In genomic region chr3:12430086-12430485, GRCh38 we compare ENCODE assay signal across 21 cellular contexts.
"Had no signal": no experiment of that assay in that cellular context is flagged by ENCODE, and none has a peak within 500 bp of the region (broad histone marks: within the 10 kb centered on the region; RNA-seq: fewer than 3 reads in every experiment).

No MANE protein-coding gene starts in this region.

- H3K27me3 ChIP-seq: colonic mucosa, heart left ventricle, pancreas, spleen, upper lobe of left lung had no signal

- ATAC-seq: activated CD8-positive, alpha-beta T cell treated with anti-CD3 and anti-CD28 coated beads for 36 hours; activated T-helper 17 cell treated with anti-CD3 and anti-CD28 coated beads, Interleukin-2, amount 50 U/mL, for 72 hours; gastrocnemius medialis; left ventricle myocardium superior; naive thymus-derived CD8-positive, alpha-beta T cell; pancreas; stimulated activated memory B cell treated with anti-CD40 and anti-IgM and Interleukin-4, amounts not matched to agents 10 μg/mL and 1 μg/mL and 100 μg/mL, for 72 hours had no signal

- DNase-seq: activated CD4-positive, alpha-beta T cell treated with anti-CD3 and anti-CD28 coated beads, Interleukin-2, amount 10 ng/mL, durations not matched to agents 24 days and 14 days; activated CD8-positive, alpha-beta T cell treated with anti-CD3 and anti-CD28 coated beads for 36 hours; activated naive CD4-positive, alpha-beta T cell; activated naive CD8-positive, alpha-beta T cell treated with anti-CD3 and anti-CD28 coated beads for 36 hours; activated T-cell treated with anti-CD3 and anti-CD28 coated beads, Interleukin-2, amount 50 U/mL, for 1 hour; amniotic stem cell; caudate nucleus; colonic mucosa; gastrocnemius medialis; heart left ventricle; left ventricle myocardium superior; naive thymus-derived CD8-positive, alpha-beta T cell; pancreas; spleen; stimulated activated CD4-positive, alpha-beta T cell treated with anti-CD3 and anti-CD28 coated beads, Interleukin-4, amount 100 ng/mL, for 4 hours; T1000; upper lobe of left lung had no signal

- H3K9me3 ChIP-seq: colonic mucosa, gastrocnemius medialis, heart left ventricle, neutrophil, pancreas, spleen, thoracic aorta, upper lobe of left lung had no signal

- H3K4me1 ChIP-seq: colonic mucosa, gastrocnemius medialis, pancreas had no signal

- H3K36me3 ChIP-seq: colonic mucosa, gastrocnemius medialis, neutrophil, pancreas, thoracic aorta, upper lobe of left lung had no signal

- H3K4me3 ChIP-seq: colonic mucosa, gastrocnemius medialis, heart left ventricle, pancreas, spleen, thoracic aorta, upper lobe of left lung had no signal

- H3K27ac ChIP-seq: colonic mucosa, gastrocnemius medialis, heart left ventricle, neutrophil, pancreas, spleen, thoracic aorta had no signal
